ENCODE assay signal across 1 cellular context in genomic region chr10:15147594-15148392, GRCh38.
TF ChIP-seq lines count a peak whose summit lies in the region.

No MANE protein-coding gene starts in this region.

TF ChIP-seq in HepG2, 621 proteins besides CTCF, POLR2A, EP300 and RAD21:
- TF ChIP-seq ZMYM3 (CRISPR knock-in tag; IDR thresholded peaks at IDR 0.05) (peak; percentile 57; the same call in 1 of the 2 replicates), ZNF720 (CRISPR knock-in tag; IDR thresholded peaks at IDR 0.05) (no peak), ZNF431 (CRISPR knock-in tag; IDR thresholded peaks at IDR 0.05; ENCODE audit: borderline replicate concordance, low read depth) (no peak), ZNF768 (CRISPR knock-in tag; IDR thresholded peaks at IDR 0.05) (peak; percentile 85), ONECUT2 (CRISPR knock-in tag; IDR thresholded peaks at IDR 0.05) (no peak), PBX2 (CRISPR knock-in tag; IDR thresholded peaks at IDR 0.05) (no peak), ZNF329 (CRISPR knock-in tag; IDR thresholded peaks at IDR 0.05; ENCODE audit: low read depth) (no peak), ZNF343 (CRISPR knock-in tag; IDR thresholded peaks at IDR 0.05) (no peak)
TF ChIP-seq in HepG2: peak in this region for 2.
